In the genomic region with DNA sequence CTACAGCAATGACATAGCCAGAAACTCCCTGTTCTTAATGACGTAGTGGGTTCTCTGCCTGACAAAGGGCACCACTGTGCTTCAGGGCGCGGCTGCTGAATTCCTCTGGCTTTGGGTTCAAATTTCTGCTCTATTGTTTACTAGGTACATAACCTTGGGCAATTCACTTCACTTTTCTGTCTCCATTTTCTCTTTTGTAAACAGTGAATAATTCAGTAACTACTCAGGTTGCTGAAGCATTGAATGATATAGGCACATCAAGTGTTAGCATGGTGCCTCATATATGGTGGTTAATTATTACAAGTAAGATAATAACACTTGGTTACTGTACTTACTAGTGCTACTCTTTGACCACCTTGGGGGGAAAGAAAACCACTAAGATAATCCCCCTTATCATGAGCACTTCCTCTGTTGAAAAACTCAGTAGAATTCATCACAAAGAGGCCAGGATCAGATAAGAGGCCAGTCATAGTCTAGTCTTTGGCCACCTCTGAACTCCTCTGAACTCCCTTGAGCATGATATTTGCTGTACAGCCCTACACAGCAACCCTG, we compare ENCODE assay signal across 1 cellular context.
TF ChIP-seq lines count a peak whose summit lies in the region.

No MANE protein-coding gene starts in this region.

TF ChIP-seq in HepG2, 621 proteins besides CTCF, POLR2A, EP300 and RAD21 (continued from another document and continues in another):
- TF ChIP-seq, protein P1, sequence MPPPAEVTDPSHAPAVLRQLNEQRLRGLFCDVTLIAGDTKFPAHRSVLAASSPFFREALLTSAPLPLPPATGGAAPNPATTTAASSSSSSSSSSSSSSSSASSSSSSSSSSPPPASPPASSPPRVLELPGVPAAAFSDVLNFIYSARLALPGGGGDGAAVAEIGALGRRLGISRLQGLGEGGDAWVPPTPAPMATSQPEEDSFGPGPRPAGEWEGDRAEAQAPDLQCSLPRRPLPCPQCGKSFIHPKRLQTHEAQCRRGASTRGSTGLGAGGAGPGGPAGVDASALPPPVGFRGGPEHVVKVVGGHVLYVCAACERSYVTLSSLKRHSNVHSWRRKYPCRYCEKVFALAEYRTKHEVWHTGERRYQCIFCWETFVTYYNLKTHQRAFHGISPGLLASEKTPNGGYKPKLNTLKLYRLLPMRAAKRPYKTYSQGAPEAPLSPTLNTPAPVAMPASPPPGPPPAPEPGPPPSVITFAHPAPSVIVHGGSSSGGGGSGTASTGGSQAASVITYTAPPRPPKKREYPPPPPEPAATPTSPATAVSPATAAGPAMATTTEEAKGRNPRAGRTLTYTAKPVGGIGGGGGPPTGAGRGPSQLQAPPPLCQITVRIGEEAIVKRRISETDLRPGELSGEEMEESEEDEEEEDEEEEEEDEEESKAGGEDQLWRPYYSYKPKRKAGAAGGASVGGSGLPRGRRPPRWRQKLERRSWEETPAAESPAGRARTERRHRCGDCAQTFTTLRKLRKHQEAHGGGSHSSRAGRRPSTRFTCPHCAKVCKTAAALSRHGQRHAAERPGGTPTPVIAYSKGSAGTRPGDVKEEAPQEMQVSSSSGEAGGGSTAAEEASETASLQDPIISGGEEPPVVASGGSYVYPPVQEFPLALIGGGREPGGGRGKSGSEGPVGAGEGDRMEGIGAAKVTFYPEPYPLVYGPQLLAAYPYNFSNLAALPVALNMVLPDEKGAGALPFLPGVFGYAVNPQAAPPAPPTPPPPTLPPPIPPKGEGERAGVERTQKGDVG (CRISPR knock-in tag; IDR thresholded peaks at IDR 0.05; ENCODE audit: borderline replicate concordance), result no peak
- no peak for TF ChIP-seq ZNF430 (CRISPR knock-in tag; IDR thresholded peaks at IDR 0.05)
- TF ChIP-seq SNRNP70 (IDR thresholded peaks at IDR 0.05; ENCODE audit: low read depth, low read length), result no peak
- TF ChIP-seq GTF3A (CRISPR knock-in tag; conservative IDR thresholded peaks at IDR 0.05), result no peak
- no peak for TF ChIP-seq SYNCRIP (IDR thresholded peaks at IDR 0.05; ENCODE audit: insufficient read depth, low read depth, low read length)
- TF ChIP-seq TCF7L2 (IDR thresholded peaks at IDR 0.05; ENCODE audit: low read depth, low read length), result no peak
- TF ChIP-seq ZNF143 (CRISPR knock-in tag; IDR thresholded peaks at IDR 0.05), result no peak
- TF ChIP-seq THAP11 (CRISPR knock-in tag; IDR thresholded peaks at IDR 0.05), result peak; percentile 69
- TF ChIP-seq ZNF256 (CRISPR knock-in tag; conservative IDR thresholded peaks at IDR 0.05), result no peak
- peak; percentile 99 for TF ChIP-seq FOXA3 (CRISPR knock-in tag; IDR thresholded peaks at IDR 0.05)
- TF ChIP-seq, protein P2, sequence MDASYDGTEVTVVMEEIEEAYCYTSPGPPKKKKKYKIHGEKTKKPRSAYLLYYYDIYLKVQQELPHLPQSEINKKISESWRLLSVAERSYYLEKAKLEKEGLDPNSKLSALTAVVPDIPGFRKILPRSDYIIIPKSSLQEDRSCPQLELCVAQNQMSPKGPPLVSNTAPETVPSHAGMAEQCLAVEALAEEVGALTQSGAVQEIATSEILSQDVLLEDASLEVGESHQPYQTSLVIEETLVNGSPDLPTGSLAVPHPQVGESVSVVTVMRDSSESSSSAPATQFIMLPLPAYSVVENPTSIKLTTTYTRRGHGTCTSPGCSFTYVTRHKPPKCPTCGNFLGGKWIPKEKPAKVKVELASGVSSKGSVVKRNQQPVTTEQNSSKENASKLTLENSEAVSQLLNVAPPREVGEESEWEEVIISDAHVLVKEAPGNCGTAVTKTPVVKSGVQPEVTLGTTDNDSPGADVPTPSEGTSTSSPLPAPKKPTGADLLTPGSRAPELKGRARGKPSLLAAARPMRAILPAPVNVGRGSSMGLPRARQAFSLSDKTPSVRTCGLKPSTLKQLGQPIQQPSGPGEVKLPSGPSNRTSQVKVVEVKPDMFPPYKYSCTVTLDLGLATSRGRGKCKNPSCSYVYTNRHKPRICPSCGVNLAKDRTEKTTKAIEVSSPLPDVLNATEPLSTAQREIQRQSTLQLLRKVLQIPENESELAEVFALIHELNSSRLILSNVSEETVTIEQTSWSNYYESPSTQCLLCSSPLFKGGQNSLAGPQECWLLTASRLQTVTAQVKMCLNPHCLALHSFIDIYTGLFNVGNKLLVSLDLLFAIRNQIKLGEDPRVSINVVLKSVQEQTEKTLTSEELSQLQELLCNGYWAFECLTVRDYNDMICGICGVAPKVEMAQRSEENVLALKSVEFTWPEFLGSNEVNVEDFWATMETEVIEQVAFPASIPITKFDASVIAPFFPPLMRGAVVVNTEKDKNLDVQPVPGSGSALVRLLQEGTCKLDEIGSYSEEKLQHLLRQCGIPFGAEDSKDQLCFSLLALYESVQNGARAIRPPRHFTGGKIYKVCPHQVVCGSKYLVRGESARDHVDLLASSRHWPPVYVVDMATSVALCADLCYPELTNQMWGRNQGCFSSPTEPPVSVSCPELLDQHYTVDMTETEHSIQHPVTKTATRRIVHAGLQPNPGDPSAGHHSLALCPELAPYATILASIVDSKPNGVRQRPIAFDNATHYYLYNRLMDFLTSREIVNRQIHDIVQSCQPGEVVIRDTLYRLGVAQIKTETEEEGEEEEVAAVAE (CRISPR knock-in tag; IDR thresholded peaks at IDR 0.05; ENCODE audit: borderline replicate concordance), result 0 out of 2 replicates have a peak, but pooled peaks have one; percentile 63
- no peak for TF ChIP-seq ZNF343 (CRISPR knock-in tag; IDR thresholded peaks at IDR 0.05)
- TF ChIP-seq, protein P3, sequence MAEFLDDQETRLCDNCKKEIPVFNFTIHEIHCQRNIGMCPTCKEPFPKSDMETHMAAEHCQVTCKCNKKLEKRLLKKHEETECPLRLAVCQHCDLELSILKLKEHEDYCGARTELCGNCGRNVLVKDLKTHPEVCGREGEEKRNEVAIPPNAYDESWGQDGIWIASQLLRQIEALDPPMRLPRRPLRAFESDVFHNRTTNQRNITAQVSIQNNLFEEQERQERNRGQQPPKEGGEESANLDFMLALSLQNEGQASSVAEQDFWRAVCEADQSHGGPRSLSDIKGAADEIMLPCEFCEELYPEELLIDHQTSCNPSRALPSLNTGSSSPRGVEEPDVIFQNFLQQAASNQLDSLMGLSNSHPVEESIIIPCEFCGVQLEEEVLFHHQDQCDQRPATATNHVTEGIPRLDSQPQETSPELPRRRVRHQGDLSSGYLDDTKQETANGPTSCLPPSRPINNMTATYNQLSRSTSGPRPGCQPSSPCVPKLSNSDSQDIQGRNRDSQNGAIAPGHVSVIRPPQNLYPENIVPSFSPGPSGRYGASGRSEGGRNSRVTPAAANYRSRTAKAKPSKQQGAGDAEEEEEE (CRISPR knock-in tag; IDR thresholded peaks at IDR 0.05; ENCODE audit: borderline replicate concordance), result no peak
- TF ChIP-seq, protein P4, sequence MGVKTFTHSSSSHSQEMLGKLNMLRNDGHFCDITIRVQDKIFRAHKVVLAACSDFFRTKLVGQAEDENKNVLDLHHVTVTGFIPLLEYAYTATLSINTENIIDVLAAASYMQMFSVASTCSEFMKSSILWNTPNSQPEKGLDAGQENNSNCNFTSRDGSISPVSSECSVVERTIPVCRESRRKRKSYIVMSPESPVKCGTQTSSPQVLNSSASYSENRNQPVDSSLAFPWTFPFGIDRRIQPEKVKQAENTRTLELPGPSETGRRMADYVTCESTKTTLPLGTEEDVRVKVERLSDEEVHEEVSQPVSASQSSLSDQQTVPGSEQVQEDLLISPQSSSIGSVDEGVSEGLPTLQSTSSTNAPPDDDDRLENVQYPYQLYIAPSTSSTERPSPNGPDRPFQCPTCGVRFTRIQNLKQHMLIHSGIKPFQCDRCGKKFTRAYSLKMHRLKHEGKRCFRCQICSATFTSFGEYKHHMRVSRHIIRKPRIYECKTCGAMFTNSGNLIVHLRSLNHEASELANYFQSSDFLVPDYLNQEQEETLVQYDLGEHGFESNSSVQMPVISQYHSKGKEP (CRISPR knock-in tag; IDR thresholded peaks at IDR 0.05), result no peak
- no peak for TF ChIP-seq TMF1 (CRISPR knock-in tag; IDR thresholded peaks at IDR 0.05; ENCODE audit: low read depth)
- TF ChIP-seq, protein P5, sequence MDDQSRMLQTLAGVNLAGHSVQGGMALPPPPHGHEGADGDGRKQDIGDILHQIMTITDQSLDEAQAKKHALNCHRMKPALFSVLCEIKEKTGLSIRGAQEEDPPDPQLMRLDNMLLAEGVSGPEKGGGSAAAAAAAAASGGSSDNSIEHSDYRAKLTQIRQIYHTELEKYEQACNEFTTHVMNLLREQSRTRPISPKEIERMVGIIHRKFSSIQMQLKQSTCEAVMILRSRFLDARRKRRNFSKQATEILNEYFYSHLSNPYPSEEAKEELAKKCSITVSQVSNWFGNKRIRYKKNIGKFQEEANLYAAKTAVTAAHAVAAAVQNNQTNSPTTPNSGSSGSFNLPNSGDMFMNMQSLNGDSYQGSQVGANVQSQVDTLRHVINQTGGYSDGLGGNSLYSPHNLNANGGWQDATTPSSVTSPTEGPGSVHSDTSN (CRISPR knock-in tag; IDR thresholded peaks at IDR 0.05; ENCODE audit: borderline replicate concordance), result no peak
- TF ChIP-seq ZNF615 (CRISPR knock-in tag; IDR thresholded peaks at IDR 0.05; ENCODE audit: borderline replicate concordance), result no peak
- peak; percentile 87 for TF ChIP-seq MED1 (CRISPR knock-in tag; IDR thresholded peaks at IDR 0.05)
- no peak for TF ChIP-seq ZFX (CRISPR knock-in tag; IDR thresholded peaks at IDR 0.05; ENCODE audit: low read depth)
- no peak for TF ChIP-seq PAX8 (CRISPR knock-in tag; IDR thresholded peaks at IDR 0.05; ENCODE audit: borderline replicate concordance)
- TF ChIP-seq ZNF605 (CRISPR knock-in tag; IDR thresholded peaks at IDR 0.05), result 0 out of 2 replicates have a peak, but pooled peaks have one; percentile 41
- TF ChIP-seq ZNF558 (CRISPR knock-in tag; IDR thresholded peaks at IDR 0.05; ENCODE audit: borderline replicate concordance), result no peak; the same call in 1 of the 2 replicates
- TF ChIP-seq SNAPC2 (CRISPR knock-in tag; IDR thresholded peaks at IDR 0.05), result 0 out of 2 replicates have a peak, but pooled peaks have one; percentile 15
- TF ChIP-seq MZF1 (CRISPR knock-in tag; IDR thresholded peaks at IDR 0.05; ENCODE audit: borderline replicate concordance), result no peak
- TF ChIP-seq, protein P6, sequence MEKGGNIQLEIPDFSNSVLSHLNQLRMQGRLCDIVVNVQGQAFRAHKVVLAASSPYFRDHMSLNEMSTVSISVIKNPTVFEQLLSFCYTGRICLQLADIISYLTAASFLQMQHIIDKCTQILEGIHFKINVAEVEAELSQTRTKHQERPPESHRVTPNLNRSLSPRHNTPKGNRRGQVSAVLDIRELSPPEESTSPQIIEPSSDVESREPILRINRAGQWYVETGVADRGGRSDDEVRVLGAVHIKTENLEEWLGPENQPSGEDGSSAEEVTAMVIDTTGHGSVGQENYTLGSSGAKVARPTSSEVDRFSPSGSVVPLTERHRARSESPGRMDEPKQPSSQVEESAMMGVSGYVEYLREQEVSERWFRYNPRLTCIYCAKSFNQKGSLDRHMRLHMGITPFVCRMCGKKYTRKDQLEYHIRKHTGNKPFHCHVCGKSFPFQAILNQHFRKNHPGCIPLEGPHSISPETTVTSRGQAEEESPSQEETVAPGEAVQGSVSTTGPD (CRISPR knock-in tag; IDR thresholded peaks at IDR 0.05), result no peak; the same call in 1 of the 2 replicates
- no peak for TF ChIP-seq ZBTB7A (CRISPR knock-in tag; IDR thresholded peaks at IDR 0.05)
- TF ChIP-seq PCBP1 (IDR thresholded peaks at IDR 0.05; ENCODE audit: borderline replicate concordance, low read depth, low read length), result no peak
- TF ChIP-seq ATF7-NPFF (CRISPR knock-in tag; IDR thresholded peaks at IDR 0.05; ENCODE audit: low read depth), result no peak; the same call in 1 of the 2 replicates
- peak; percentile 29; the same call in 1 of the 2 replicates for TF ChIP-seq YEATS4 (CRISPR knock-in tag; IDR thresholded peaks at IDR 0.05; ENCODE audit: borderline replicate concordance)
- no peak for TF ChIP-seq ZNF549 (CRISPR knock-in tag; IDR thresholded peaks at IDR 0.05)
- TF ChIP-seq DR1 (CRISPR knock-in tag; IDR thresholded peaks at IDR 0.05), result no peak
- TF ChIP-seq CENPX (CRISPR knock-in tag; IDR thresholded peaks at IDR 0.05), result no peak
- no peak for TF ChIP-seq JDP2 (CRISPR knock-in tag; IDR thresholded peaks at IDR 0.05; ENCODE audit: borderline replicate concordance)
- no peak for TF ChIP-seq U2AF2 (IDR thresholded peaks at IDR 0.05; ENCODE audit: low read depth, low read length)
- TF ChIP-seq, protein P7, sequence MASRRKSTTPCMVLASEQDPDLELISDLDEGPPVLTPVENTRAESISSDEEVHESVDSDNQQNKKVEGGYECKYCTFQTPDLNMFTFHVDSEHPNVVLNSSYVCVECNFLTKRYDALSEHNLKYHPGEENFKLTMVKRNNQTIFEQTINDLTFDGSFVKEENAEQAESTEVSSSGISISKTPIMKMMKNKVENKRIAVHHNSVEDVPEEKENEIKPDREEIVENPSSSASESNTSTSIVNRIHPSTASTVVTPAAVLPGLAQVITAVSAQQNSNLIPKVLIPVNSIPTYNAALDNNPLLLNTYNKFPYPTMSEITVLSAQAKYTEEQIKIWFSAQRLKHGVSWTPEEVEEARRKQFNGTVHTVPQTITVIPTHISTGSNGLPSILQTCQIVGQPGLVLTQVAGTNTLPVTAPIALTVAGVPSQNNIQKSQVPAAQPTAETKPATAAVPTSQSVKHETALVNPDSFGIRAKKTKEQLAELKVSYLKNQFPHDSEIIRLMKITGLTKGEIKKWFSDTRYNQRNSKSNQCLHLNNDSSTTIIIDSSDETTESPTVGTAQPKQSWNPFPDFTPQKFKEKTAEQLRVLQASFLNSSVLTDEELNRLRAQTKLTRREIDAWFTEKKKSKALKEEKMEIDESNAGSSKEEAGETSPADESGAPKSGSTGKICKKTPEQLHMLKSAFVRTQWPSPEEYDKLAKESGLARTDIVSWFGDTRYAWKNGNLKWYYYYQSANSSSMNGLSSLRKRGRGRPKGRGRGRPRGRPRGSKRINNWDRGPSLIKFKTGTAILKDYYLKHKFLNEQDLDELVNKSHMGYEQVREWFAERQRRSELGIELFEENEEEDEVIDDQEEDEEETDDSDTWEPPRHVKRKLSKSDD (CRISPR knock-in tag; IDR thresholded peaks at IDR 0.05; ENCODE audit: low read depth), result no peak; the same call in 1 of the 2 replicates
- TF ChIP-seq GTF2F1 (IDR thresholded peaks at IDR 0.05; ENCODE audit: low read length), result no peak
- peak; percentile 92; the same call in 1 of the 2 replicates for TF ChIP-seq NCOR1 (IDR thresholded peaks at IDR 0.05; ENCODE audit: borderline replicate concordance, low read length)
- no peak for TF ChIP-seq ZNF501 (CRISPR knock-in tag; IDR thresholded peaks at IDR 0.05)
- TF ChIP-seq ZNF431 (CRISPR knock-in tag; IDR thresholded peaks at IDR 0.05; ENCODE audit: borderline replicate concordance, low read depth), result no peak; the same call in 1 of the 2 replicates
- TF ChIP-seq SMAD3 (CRISPR knock-in tag; IDR thresholded peaks at IDR 0.05), result peak; percentile 80
- TF ChIP-seq, protein P8, sequence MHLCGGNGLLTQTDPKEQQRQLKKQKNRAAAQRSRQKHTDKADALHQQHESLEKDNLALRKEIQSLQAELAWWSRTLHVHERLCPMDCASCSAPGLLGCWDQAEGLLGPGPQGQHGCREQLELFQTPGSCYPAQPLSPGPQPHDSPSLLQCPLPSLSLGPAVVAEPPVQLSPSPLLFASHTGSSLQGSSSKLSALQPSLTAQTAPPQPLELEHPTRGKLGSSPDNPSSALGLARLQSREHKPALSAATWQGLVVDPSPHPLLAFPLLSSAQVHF (CRISPR knock-in tag; IDR thresholded peaks at IDR 0.05), result no peak
- TF ChIP-seq CAMTA2 (CRISPR knock-in tag; IDR thresholded peaks at IDR 0.05; ENCODE audit: borderline replicate concordance), result no peak
- TF ChIP-seq SRSF4 (IDR thresholded peaks at IDR 0.05; ENCODE audit: low read depth, low read length, poor library complexity, severe bottlenecking), result no peak
- TF ChIP-seq, protein P9, sequence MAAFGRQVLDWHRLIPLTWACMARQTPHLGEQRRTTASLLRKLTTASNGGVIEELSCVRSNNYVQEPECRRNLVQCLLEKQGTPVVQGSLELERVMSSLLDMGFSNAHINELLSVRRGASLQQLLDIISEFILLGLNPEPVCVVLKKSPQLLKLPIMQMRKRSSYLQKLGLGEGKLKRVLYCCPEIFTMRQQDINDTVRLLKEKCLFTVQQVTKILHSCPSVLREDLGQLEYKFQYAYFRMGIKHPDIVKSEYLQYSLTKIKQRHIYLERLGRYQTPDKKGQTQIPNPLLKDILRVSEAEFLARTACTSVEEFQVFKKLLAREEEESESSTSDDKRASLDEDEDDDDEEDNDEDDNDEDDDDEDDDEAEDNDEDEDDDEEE (CRISPR knock-in tag; IDR thresholded peaks at IDR 0.05), result no peak
